In genomic region chr19:4870025-4870700, GRCh38 we compare ENCODE assay signal across 7 cellular contexts. TPM values are rescaled to one million over a fixed set of nuclear protein-coding genes. Genes with fewer than 3 reads are reported as not detected.
DNase-seq lines count a peak whose midpoint lies in the region; TF ChIP-seq lines count a peak whose summit lies in the region.

No MANE protein-coding gene starts in this region.

- peaks cover 9% of the 10 kb centered on the region for H3K4me1 Mint-ChIP-seq in neural crest cell

- DNase-seq in GM03348 (ENCODE audit: low spot score) (peak; percentile 85), NOMO-1 (lab: John Stamatoyannopoulos, UW; ENCODE audit: unreplicated experiment in 2 of 2) (peak; percentile 93), cardiac fibroblast (ENCODE audit: low read depth in 2 of 2) (peak; percentile 94 to 97), neural crest cell (ENCODE audit: low read depth, low spot score) (no peak), NCI-H2107 (lab: John Stamatoyannopoulos, UW) (no peak), epidermal melanocyte (ENCODE audit: insufficient read length, low spot score) (no peak), NCI-H1105 treated with DMSO at 0.1 percent for 48 hours (lab: John Stamatoyannopoulos, UW) (no peak)

- H3K27ac Mint-ChIP-seq in neural crest cell (ENCODE audit: unreplicated experiment), result no peak overlapping the region

- H3K9me3 Mint-ChIP-seq in neural crest cell, result no peaks in the 10 kb centered on the region

- no peaks in the 10 kb centered on the region for H3K36me3 Mint-ChIP-seq in neural crest cell (ENCODE audit: low read depth)

- peak overlapping the region; percentile 15 for H3K4me3 Mint-ChIP-seq in neural crest cell

- H3K4me3 ChIP-seq in cardiac fibroblast (replicated peaks in 1 of 2; ENCODE audit: low read depth in 2 of 2, low read length in 2 of 2), result no peak overlapping the region

- peaks cover 4% of the 10 kb centered on the region for H3K27me3 Mint-ChIP-seq in neural crest cell (ENCODE audit: low read depth)

- TF ChIP-seq CTCF in cardiac fibroblast (IDR thresholded peaks at IDR 0.05; ENCODE audit: low read depth, low read length) (no peak), neural crest cell (conservative IDR thresholded peaks at IDR 0.05) (no peak)

RNA-seq across cellular contexts. Expression of gene PLIN3, which starts 2.7 kb away (rescaled TPM):
- 40.3 and 42.4 TPM in 2 replicates for total RNA-seq in neural crest cell

RNA-seq across cellular contexts. Expression of gene ARRDC5, which starts 32.5 kb away (rescaled TPM):
- total RNA-seq in neural crest cell, result not detected in 2 replicates

RNA-seq across cellular contexts. Expression of gene TICAM1, which starts 38.7 kb away (rescaled TPM):
- total RNA-seq in neural crest cell, result 0.72 and 0.96 TPM in 2 replicates

RNA-seq across cellular contexts. Expression of gene UHRF1, which starts 39.1 kb away (rescaled TPM):
- 219 and 223 TPM in 2 replicates for total RNA-seq in neural crest cell

Comparison
In these comparisons a context has a peak if more than half of its experiments do, and no peak if none do; other contexts are left out.
1. DNase-seq: peak in GM03348 (single experiment), NOMO-1 (2 of 2) and cardiac fibroblast (2 of 2); none in neural crest cell (single experiment), NCI-H2107 (single experiment), epidermal melanocyte (single experiment) and NCI-H1105 treated with DMSO at 0.1 percent for 48 hours (single experiment).